In the genomic region with DNA sequence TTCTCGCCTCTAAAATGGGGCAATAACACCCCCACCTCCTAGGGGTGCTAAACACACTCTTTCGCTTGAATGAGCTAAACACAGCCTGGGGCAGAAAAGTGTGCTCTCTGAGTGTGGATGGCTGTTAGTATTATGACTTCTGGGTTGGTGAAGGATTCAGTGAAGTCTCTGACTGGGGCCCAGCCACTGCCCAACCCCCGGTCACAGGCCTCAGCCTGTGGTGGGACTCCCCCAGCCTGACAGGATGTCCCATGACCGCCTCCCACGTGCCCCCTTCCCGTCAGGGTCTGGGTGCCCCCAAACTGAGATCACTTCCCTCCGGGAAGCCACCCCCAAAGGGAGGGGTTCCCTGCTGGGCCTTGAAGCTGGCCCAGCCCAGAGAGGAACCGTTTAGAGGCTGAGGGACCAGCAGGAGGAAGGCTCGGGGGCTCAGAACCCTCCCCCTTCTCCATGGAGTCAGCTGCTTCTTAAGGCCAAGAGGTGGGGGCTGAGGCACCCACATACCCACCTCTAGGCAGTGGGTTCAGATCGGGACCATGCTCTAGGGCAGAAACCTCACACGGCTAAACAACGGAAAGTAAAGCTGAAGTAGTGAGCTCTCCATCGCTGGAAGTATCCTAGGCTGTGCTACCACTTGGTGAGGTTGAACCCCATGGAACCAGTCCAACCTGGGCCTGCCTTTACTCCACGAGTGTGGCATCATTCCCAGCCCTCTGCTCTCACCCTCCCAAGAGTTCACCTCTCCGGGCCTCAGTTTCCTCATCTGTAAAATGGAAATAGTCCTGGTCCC, we compare ENCODE assay signal across 10 cellular contexts. TPM values are rescaled to one million over a fixed set of nuclear protein-coding genes. Genes with fewer than 3 reads are reported as not detected.
DNase-seq lines count a peak whose midpoint lies in the region; ATAC-seq and TF ChIP-seq lines count a peak whose summit lies in the region.
"Had no signal": no experiment of that assay in that cellular context is flagged by ENCODE, and none has a peak within 500 bp of the region (broad histone marks: within the 10 kb centered on the region; RNA-seq: fewer than 3 reads in every experiment).

No MANE protein-coding gene starts in this region.

- no peaks in the 10 kb centered on the region for H3K79me1 ChIP-seq in neuronal stem cell (ENCODE audit: low read depth, low read length)

- H3K27ac ChIP-seq in SK-N-SH (ENCODE audit: low read depth in 2 of 2, low read length in 1 of 2) = no peak overlapping the region
- H3K27ac ChIP-seq in neuronal stem cell (replicated peaks; ENCODE audit: low read length) = no peak overlapping the region
- H3K27ac ChIP-seq: parathyroid adenoma had no signal

- H3K4ac ChIP-seq in neuronal stem cell (ENCODE audit: low read length) = no peak overlapping the region

- no peak for TF ChIP-seq RAD21 in SK-N-SH (IDR thresholded peaks at IDR 0.05; ENCODE audit: low read length)

- no peaks in the 10 kb centered on the region for H3F3A ChIP-seq in SK-N-SH (replicated peaks; ENCODE audit: insufficient read depth)

- no peaks in the 10 kb centered on the region for H3K9me3 Mint-ChIP-seq in activated CD8-positive, alpha-beta memory T cell treated with anti-CD3 and anti-CD28 coated beads, Interleukin-2, amount 10 ng/mL, durations not matched to agents 7 days and 5 days (ENCODE audit: low read depth)
- H3K9me3 Mint-ChIP-seq in memory B cell = no peaks in the 10 kb centered on the region

- H3K9me3 ChIP-seq in SK-N-SH = no peaks in the 10 kb centered on the region
- no peaks in the 10 kb centered on the region for H3K9me3 ChIP-seq in neuronal stem cell (replicated peaks in 1 of 2; ENCODE audit: control insufficient read depth in 2 of 2, insufficient read depth in 1 of 2, low read depth in 1 of 2, low read length in 2 of 2)

- POLR2A ChIA-PET in SK-N-SH (lab: Yijun Ruan, JAX) = no interaction called here

- no peak overlapping the region for H3K4me2 ChIP-seq in SK-N-SH
- H3K4me2 ChIP-seq in neuronal stem cell (ENCODE audit: insufficient read depth, low read length, poor library complexity, severe bottlenecking) = no peak overlapping the region

- ATAC-seq in HG02610 (IDR thresholded peaks at IDR 0.05; ENCODE audit: unreplicated experiment) = peak; percentile 38
- ATAC-seq in activated CD8-positive, alpha-beta memory T cell treated with anti-CD3 and anti-CD28 coated beads, Interleukin-2, amount 10 ng/mL, durations not matched to agents 7 days and 5 days = peak; percentile 79
- ATAC-seq in memory B cell (ENCODE audit: low read depth) = peak; percentile 81
- ATAC-seq in GM21367 (IDR thresholded peaks at IDR 0.05; ENCODE audit: unreplicated experiment) = no peak

- no peak overlapping the region for H2AK5ac ChIP-seq in neuronal stem cell (ENCODE audit: low read depth, low read length)

- H3K9ac ChIP-seq in SK-N-SH (no peak overlapping the region), neuronal stem cell (ENCODE audit: low read depth, low read length, poor library complexity) (no peak overlapping the region)
- H3K9ac ChIP-seq: parathyroid adenoma had no signal

- H3K36me3 Mint-ChIP-seq in activated CD8-positive, alpha-beta memory T cell treated with anti-CD3 and anti-CD28 coated beads, Interleukin-2, amount 10 ng/mL, durations not matched to agents 7 days and 5 days = no peaks in the 10 kb centered on the region
- H3K36me3 Mint-ChIP-seq in memory B cell = no peaks in the 10 kb centered on the region

- no peak for TF ChIP-seq CTCF in GM06990 (IDR thresholded peaks at IDR 0.05; ENCODE audit: insufficient read depth, low read length, poor library complexity, severe bottlenecking)
- no peak for TF ChIP-seq CTCF in SK-N-SH (IDR thresholded peaks at IDR 0.05)

- H3K36me3 ChIP-seq in GM06990 (ENCODE audit: control insufficient read depth, insufficient read depth, low read length) = no peaks in the 10 kb centered on the region
- H3K36me3 ChIP-seq in SK-N-SH (replicated peaks in 1 of 2; ENCODE audit: control insufficient read depth in 1 of 2, insufficient read depth in 2 of 2, low read length in 1 of 2) = no peaks in the 10 kb centered on the region
- H3K36me3 ChIP-seq in neuronal stem cell (replicated peaks in 1 of 2; ENCODE audit: control insufficient read depth in 2 of 2, insufficient read depth in 2 of 2, low read length in 2 of 2) = no peaks in the 10 kb centered on the region

- DNase-seq in GM06990 (ENCODE audit: extremely low read depth, insufficient read length) (peak; percentile 69), memory B cell (ENCODE audit: low spot score in 2 of 2) (peak; percentile 59 to 70), SK-N-SH (no peak), neuronal stem cell (ENCODE audit: low spot score) (no peak), cerebellum (ENCODE audit: low spot score) (no peak)
- DNase-seq in activated CD8-positive, alpha-beta memory T cell treated with anti-CD3 and anti-CD28 coated beads, Interleukin-2, amount 10 ng/mL, durations not matched to agents 7 days and 5 days = peak; percentile 85
- DNase-seq: NCI-H526 treated with DMSO at 0.1 percent for 48 hours had no signal

- H3K14ac ChIP-seq in neuronal stem cell (ENCODE audit: low read length) = no peak overlapping the region

- H2AFZ ChIP-seq in SK-N-SH (ENCODE audit: low read depth) = no peak overlapping the region
- H2AFZ ChIP-seq in neuronal stem cell (ENCODE audit: low read length) = no peak overlapping the region
- H2AFZ ChIP-seq: parathyroid adenoma had no signal

- peaks cover 41% of the 10 kb centered on the region for H3K4me1 Mint-ChIP-seq in activated CD8-positive, alpha-beta memory T cell treated with anti-CD3 and anti-CD28 coated beads, Interleukin-2, amount 10 ng/mL, durations not matched to agents 7 days and 5 days
- peaks cover 62% of the 10 kb centered on the region for H3K4me1 Mint-ChIP-seq in memory B cell

- TF ChIP-seq EP300 in SK-N-SH (IDR thresholded peaks at IDR 0.05; ENCODE audit: borderline replicate concordance in 1 of 2, low read depth in 1 of 2, low read length in 1 of 2) = no peak

- no peaks in the 10 kb centered on the region for H3K79me2 ChIP-seq in SK-N-SH (ENCODE audit: insufficient read depth)
- H3K79me2 ChIP-seq: parathyroid adenoma had no signal

- no peak overlapping the region for H4K8ac ChIP-seq in neuronal stem cell (ENCODE audit: low read depth, low read length)

- no peak overlapping the region for H3K18ac ChIP-seq in neuronal stem cell (ENCODE audit: low read length)

- peak overlapping the region; percentile 30 for H3K4me3 Mint-ChIP-seq in activated CD8-positive, alpha-beta memory T cell treated with anti-CD3 and anti-CD28 coated beads, Interleukin-2, amount 10 ng/mL, durations not matched to agents 7 days and 5 days
- H3K4me3 Mint-ChIP-seq in memory B cell = peak overlapping the region; percentile 0

- peak overlapping the region; percentile 71 for H3K27ac Mint-ChIP-seq in activated CD8-positive, alpha-beta memory T cell treated with anti-CD3 and anti-CD28 coated beads, Interleukin-2, amount 10 ng/mL, durations not matched to agents 7 days and 5 days
- peak overlapping the region; percentile 80 for H3K27ac Mint-ChIP-seq in memory B cell

- CTCF ChIA-PET in activated CD8-positive, alpha-beta memory T cell treated with anti-CD3 and anti-CD28 coated beads, Interleukin-2, amount 10 ng/mL, durations not matched to agents 7 days and 5 days (lab: Charles Lee) = interaction anchor here (0.6 to 3.0 kb wide), 7 partner anchors 14 to 896 kb away, joined by 3 to 11 read pairs (median 3); partner anchors contain the start of gene RBM19
- CTCF ChIA-PET in SK-N-SH (lab: Yijun Ruan, JAX) = interaction anchor here (0.9 to 1.0 kb wide), 3 partner anchors 15 to 83 kb away, joined by 3 read pairs; no protein-coding TSS in a partner anchor

- no peaks in the 10 kb centered on the region for H4K20me1 ChIP-seq in SK-N-SH (ENCODE audit: insufficient read depth)

- H2BK15ac ChIP-seq in neuronal stem cell (ENCODE audit: low read length) = no peak overlapping the region

- H3K9me2 ChIP-seq in SK-N-SH = no peaks in the 10 kb centered on the region

- H3K27me3 ChIP-seq in GM06990 (replicated peaks; ENCODE audit: control insufficient read depth, insufficient read depth, low read length) (no peaks in the 10 kb centered on the region), SK-N-SH (ENCODE audit: insufficient read depth) (no peaks in the 10 kb centered on the region), neuronal stem cell (ENCODE audit: control insufficient read depth in 3 of 3, insufficient read depth in 3 of 3, low read depth in 1 of 3, low read length in 3 of 3) (peaks cover 0 to 16% (median 0%) of the 10 kb centered on the region in 3 experiments)

- no peaks in the 10 kb centered on the region; a peak in 1 of 4 replicates for H3K4me1 ChIP-seq in SK-N-SH (ENCODE audit: control insufficient read depth in 1 of 2, insufficient read depth in 2 of 2, low read depth in 1 of 2, low read length in 1 of 2)
- H3K4me1 ChIP-seq in neuronal stem cell (ENCODE audit: control insufficient read depth in 2 of 2, insufficient read depth in 1 of 2, low read depth in 1 of 2, low read length in 2 of 2) = peaks cover 0 to 9% of the 10 kb centered on the region in 2 donors
- H3K4me1 ChIP-seq: parathyroid adenoma had no signal

- H3K4me3 ChIP-seq in GM06990 (replicated peaks; ENCODE audit: low read depth, low read length) (no peak overlapping the region), SK-N-SH (ENCODE audit: low read depth in 2 of 2, low read length in 1 of 2) (no peak overlapping the region), neuronal stem cell (ENCODE audit: low read length in 2 of 2) (no peak overlapping the region)

- 61% methylated on average over 13 of the region's 15 CpGs for WGBS in SK-N-SH (ENCODE audit: low lambda C conversion rate)
- no CpG with 5 or more reads among the region's 15 CpGs for WGBS in neuronal stem cell (ENCODE audit: extremely low coverage in 2 of 2, insufficient read length in 2 of 2, insufficient replicate concordance in 1 of 2), 2 donors

- no peak overlapping the region for H4K91ac ChIP-seq in neuronal stem cell (ENCODE audit: low read depth, low read length, poor library complexity)

- H2BK12ac ChIP-seq in neuronal stem cell (ENCODE audit: low read length) = no peak overlapping the region

- no peak overlapping the region for H3K23ac ChIP-seq in neuronal stem cell (ENCODE audit: low read depth, low read length, poor library complexity)

- H2BK5ac ChIP-seq in neuronal stem cell (ENCODE audit: low read length) = no peak overlapping the region

- no peaks in the 10 kb centered on the region for H3K27me3 Mint-ChIP-seq in activated CD8-positive, alpha-beta memory T cell treated with anti-CD3 and anti-CD28 coated beads, Interleukin-2, amount 10 ng/mL, durations not matched to agents 7 days and 5 days
- H3K27me3 Mint-ChIP-seq in memory B cell = no peaks in the 10 kb centered on the region

- H2BK120ac ChIP-seq in neuronal stem cell (ENCODE audit: low read depth, low read length) = no peak overlapping the region

TF ChIP-seq in SK-N-SH, 30 proteins besides CTCF, POLR2A, EP300 and RAD21 (continues in another document):
- no peak for TF ChIP-seq EZH2phosphoT487 (IDR thresholded peaks at IDR 0.05; ENCODE audit: borderline replicate concordance, low read depth)

RNA-seq across cellular contexts. Expression of gene DTX1, which starts 13.8 kb away (rescaled TPM):
- total RNA-seq in activated CD8-positive, alpha-beta memory T cell treated with anti-CD3 and anti-CD28 coated beads, Interleukin-2, amount 10 ng/mL, durations not matched to agents 7 days and 5 days = under 1 TPM; 0.16 to 0.35 TPM
- 0.72 and 1.0 TPM in 2 replicates for polyA plus RNA-seq in SK-N-SH (2012; rRNA removed)
- 0.40 and 0.96 TPM in 2 replicates for polyA plus RNA-seq in SK-N-SH (2012; cell fraction: cytosol; rRNA removed)
- polyA plus RNA-seq in SK-N-SH (2012; cell fraction: nucleus; rRNA removed) = 2.4 and 2.7 TPM in 2 replicates
- 8.5 TPM for polyA plus RNA-seq in neuronal stem cell (2013, experiment 1 of 2)
- polyA plus RNA-seq in neuronal stem cell (2013, experiment 2 of 2) = 8.4 TPM
- 18.4 TPM for total RNA-seq in cerebellum

Comparison
In these comparisons a context has a peak if more than half of its experiments do, and no peak if none do; other contexts are left out.
1. DNase-seq: peak in GM06990 (single experiment), activated CD8-positive, alpha-beta memory T cell treated with anti-CD3 and anti-CD28 coated beads, Interleukin-2, amount 10 ng/mL, durations not matched to agents 7 days and 5 days (single experiment) and memory B cell (2 of 2); none in SK-N-SH (single experiment), neuronal stem cell (single experiment) and cerebellum (single experiment).
2. RNA of gene DTX1, which starts 13.8 kb away (total RNA-seq): 18.4 TPM in cerebellum (single experiment); 0.16 to 0.35 TPM in activated CD8-positive, alpha-beta memory T cell treated with anti-CD3 and anti-CD28 coated beads, Interleukin-2, amount 10 ng/mL, durations not matched to agents 7 days and 5 days; every median in the first group is over 10 times any median in the second.